Comparison of ENCODE assay signal across 8 cellular contexts in the genomic region with DNA sequence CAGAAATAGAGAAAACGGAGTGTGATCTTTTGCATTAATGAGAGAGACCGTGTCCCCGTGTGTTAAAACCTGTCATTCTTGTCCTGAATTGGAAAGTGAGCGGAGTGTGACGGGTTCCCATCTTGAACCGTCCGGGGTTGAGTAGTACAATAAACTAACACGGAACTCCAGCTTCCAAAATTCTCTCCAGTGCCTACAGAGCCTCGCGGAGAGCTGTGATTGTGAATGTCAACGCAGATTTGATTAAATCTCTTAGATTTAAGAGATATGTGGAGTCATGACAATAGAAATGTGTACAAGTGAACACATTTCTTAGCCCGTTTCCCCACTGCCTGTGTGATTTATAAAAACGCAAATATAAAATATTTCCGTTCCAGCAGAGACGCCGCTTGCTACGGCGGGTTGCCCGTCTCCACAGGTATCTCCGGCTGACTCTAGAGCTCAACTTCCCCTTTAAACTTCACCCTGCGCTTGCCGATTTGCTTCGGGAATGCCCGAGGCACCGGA. TPM values are rescaled to one million over a fixed set of nuclear protein-coding genes. Genes with fewer than 3 reads are reported as not detected.
DNase-seq lines count a peak whose midpoint lies in the region; ATAC-seq and TF ChIP-seq lines count a peak whose summit lies in the region.

No MANE protein-coding gene starts in this region.

- H3K79me2 ChIP-seq in DOHH2 (ENCODE audit: control insufficient read depth, low read length): peaks cover 66% of the 10 kb centered on the region

- no peaks in the 10 kb centered on the region for H3F3A ChIP-seq in DOHH2 (ENCODE audit: control insufficient read depth, insufficient read depth)

- no peaks in the 10 kb centered on the region for H3K9me3 Mint-ChIP-seq in immature natural killer cell

- peaks cover 16% of the 10 kb centered on the region; the same call in 1 of the 2 replicates for H4K20me1 ChIP-seq in DOHH2 (ENCODE audit: control insufficient read depth, insufficient read depth, low read depth, low read length)

- TF ChIP-seq CTCF in DOHH2 (IDR thresholded peaks at IDR 0.05; ENCODE audit: low read depth, low read length, poor library complexity, severe bottlenecking) (no peak), RWPE1 (conservative IDR thresholded peaks at IDR 0.05; ENCODE audit: low read depth) (no peak), breast epithelium (IDR thresholded peaks at IDR 0.05) (no peak), spleen (IDR thresholded peaks at IDR 0.05 in 8 of 11, conservative IDR thresholded peaks at IDR 0.05 in 3 of 11) (no peak)

- peaks cover 6 to 13% (median 7%) of the 10 kb centered on the region in 3 donors for H3K36me3 Mint-ChIP-seq in immature natural killer cell

- intact Hi-C loops in breast epithelium (cut with DNase I; ENCODE audit: low total_unique reads): no loop called here
- intact Hi-C loops in spleen (cut with DNase I; ENCODE audit: low total_unique reads): loop anchor here (10.0 kb wide), 1 partner anchor 259 kb away; a partner anchor contains a TSS

- DNase-seq in HS-27A (ENCODE audit: low read depth): peak; percentile 24
- DNase-seq in RWPE1 (ENCODE audit: low spot score): peak; percentile 40
- DNase-seq in breast epithelium (ENCODE audit: low spot score in 2 of 2): peak in 1 of 2 donors; percentile 41
- peak; percentile 30 to 36 (median 35) for DNase-seq in immature natural killer cell
- DNase-seq in spleen: no peak
- DNase-seq in mesenteric fat pad (ENCODE audit: low spot score): no peak

- peak overlapping the region; percentile 97 to 100 (median 98) for H3K27ac Mint-ChIP-seq in immature natural killer cell

- ATAC-seq in GM21367 (IDR thresholded peaks at IDR 0.05; ENCODE audit: unreplicated experiment): peak; percentile 36

- POLR2A ChIA-PET in RWPE1 (lab: Yijun Ruan, JAX; ENCODE audit: low non-redundant PET): interaction anchor here (1.0 kb wide), 1 partner anchor 139 kb away, joined by 3 read pairs; no protein-coding TSS in a partner anchor

- H3K4me3 Mint-ChIP-seq in immature natural killer cell: peak overlapping the region; percentile 100

- H3K27me3 Mint-ChIP-seq in immature natural killer cell (ENCODE audit: low read depth in 3 of 3): peaks cover 2 to 7% (median 4%) of the 10 kb centered on the region in 3 donors

- CTCF ChIA-PET in RWPE1 (lab: Yijun Ruan, JAX): interaction anchor here (0.6 kb wide), 1 partner anchor 27 kb away, joined by 3 read pairs; no protein-coding TSS in a partner anchor

- H3K9me3 ChIP-seq in DOHH2 (ENCODE audit: control insufficient read depth, insufficient read depth, low read length) (no peaks in the 10 kb centered on the region), breast epithelium (no peaks in the 10 kb centered on the region), spleen (no peaks in the 10 kb centered on the region)

- H3K4me1 ChIP-seq in DOHH2 (ENCODE audit: control insufficient read depth, low read length) (peaks cover 53% of the 10 kb centered on the region), breast epithelium (peaks cover 5 to 7% of the 10 kb centered on the region in 2 donors), spleen (peaks cover 17 to 52% (median 32%) of the 10 kb centered on the region in 6 donors)

- no peaks in the 10 kb centered on the region for H3K9me2 ChIP-seq in DOHH2 (replicated peaks; ENCODE audit: control insufficient read depth, low read length)

- H3K27ac ChIP-seq in DOHH2 (ENCODE audit: low read depth, low read length) (peak overlapping the region; percentile 79), RWPE1 (peak overlapping the region; percentile 94), breast epithelium (peak overlapping the region; percentile 95), spleen (peak overlapping the region; percentile 81 to 94 (median 92))

- H3K27me3 ChIP-seq in DOHH2 (ENCODE audit: control insufficient read depth, low read length): no peaks in the 10 kb centered on the region
- no peaks in the 10 kb centered on the region for H3K27me3 ChIP-seq in breast epithelium
- H3K27me3 ChIP-seq in spleen (replicated peaks in 1 of 7): no peaks in the 10 kb centered on the region

- H3K36me3 ChIP-seq in DOHH2 (ENCODE audit: control insufficient read depth, low read length) (peaks cover 49% of the 10 kb centered on the region), breast epithelium (no peaks in the 10 kb centered on the region), spleen (peaks cover 0 to 27% (median 16%) of the 10 kb centered on the region in 6 donors)

- peak overlapping the region; percentile 64 for H3K4me2 ChIP-seq in DOHH2 (ENCODE audit: low read length)

- peak overlapping the region; percentile 99 for H3K4me3 ChIP-seq in DOHH2 (ENCODE audit: low read length)
- peak overlapping the region; percentile 70 to 96 (median 95) for H3K4me3 ChIP-seq in breast epithelium
- H3K4me3 ChIP-seq in spleen: peak overlapping the region; percentile 65 to 93 (median 80)

- 0 to 1% (median 0%) methylated on average over 25 of the region's 25 CpGs for WGBS in spleen, 5 donors

- TF ChIP-seq POLR2A in breast epithelium (IDR thresholded peaks at IDR 0.05) (no peak), spleen (IDR thresholded peaks at IDR 0.05) (no peak)

- peaks cover 42 to 54% of the 10 kb centered on the region in 2 donors for H3K4me1 Mint-ChIP-seq in immature natural killer cell

RNA-seq across cellular contexts. Expression of a gene that starts 0.5 kb away (rescaled TPM):
- 10 to 100 TPM; 58.7 to 67.8 (median 59.6) TPM for total RNA-seq in breast epithelium
- polyA plus RNA-seq in immature natural killer cell: 10 to 100 TPM; 26.8 to 47.5 (median 35.3) TPM
- 10 to 100 TPM; 35.1 to 69.2 (median 48.3) TPM for total RNA-seq in spleen
- 10 to 100 TPM; 29.8 to 46.0 (median 38.3) TPM for polyA plus RNA-seq in spleen
- total RNA-seq in mesenteric fat pad: 55.6 TPM

Comparison
In these comparisons a context has a peak if more than half of its experiments do, and no peak if none do; other contexts are left out.
1. DNase-seq: peak in HS-27A (single experiment), RWPE1 (single experiment) and immature natural killer cell (3 of 3); none in spleen (single experiment) and mesenteric fat pad (single experiment).
2. Peak in every context shown above with its lines, with median percentiles within 50 percentile points of each other: H3K27ac ChIP-seq and H3K4me3 ChIP-seq.